Comparison of ENCODE assay signal across 1 cellular context in the genomic region with DNA sequence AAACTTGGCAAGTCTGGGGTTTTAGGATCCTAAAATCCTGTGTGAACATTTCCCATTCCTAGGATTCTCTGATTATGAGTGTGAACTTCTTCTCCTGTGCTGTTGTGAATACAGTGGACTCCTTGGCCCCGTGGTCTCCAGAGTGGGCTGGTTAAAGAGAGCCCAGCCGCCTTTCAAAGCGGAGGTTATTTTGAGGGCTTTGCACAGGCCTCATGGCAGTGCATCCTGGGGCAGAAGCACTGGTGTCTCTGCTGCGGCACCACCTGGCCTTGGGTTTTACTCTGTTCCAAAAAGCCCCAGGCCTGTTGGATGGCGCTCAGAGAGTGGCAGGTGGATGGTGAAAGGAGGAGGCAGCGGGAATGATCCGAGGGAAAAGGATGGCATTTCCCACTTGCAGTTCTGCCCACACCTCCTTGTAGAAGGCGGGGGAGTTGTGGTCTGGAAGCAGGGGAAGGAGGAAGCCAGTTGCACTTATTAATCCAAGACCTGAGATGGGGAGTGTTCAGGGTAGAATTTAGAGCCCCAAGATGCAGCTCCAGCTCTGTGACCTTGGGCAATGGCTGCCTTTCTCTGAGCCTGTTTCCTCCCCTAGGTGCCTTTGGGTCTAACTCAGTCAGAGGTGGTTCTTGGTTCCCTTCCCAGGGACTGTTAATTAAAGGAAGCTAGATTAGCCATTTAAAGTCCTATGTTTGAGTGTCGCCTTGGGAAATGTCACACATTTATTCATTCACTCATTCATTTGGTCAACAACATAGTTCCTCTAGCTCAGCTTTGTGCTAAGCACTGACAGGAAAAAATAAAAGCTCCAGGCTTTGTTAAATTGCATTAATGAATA.
A peak's percentile ranks its signal among the peaks of the same experiment; 100 is the strongest.
TF ChIP-seq lines count a peak whose summit lies in the region.

No MANE protein-coding gene starts in this region.

TF ChIP-seq in HepG2, 621 proteins besides CTCF, POLR2A, EP300 and RAD21:
- TF ChIP-seq ZNF768 (CRISPR knock-in tag; IDR thresholded peaks at IDR 0.05) (0 out of 2 replicates have a peak, but pooled peaks have one; percentile 11), BCL6 (CRISPR knock-in tag; IDR thresholded peaks at IDR 0.05) (no peak)
TF ChIP-seq in HepG2: peak in this region for 1.
